ENCODE assay signal across 9 cellular contexts in the genomic region with DNA sequence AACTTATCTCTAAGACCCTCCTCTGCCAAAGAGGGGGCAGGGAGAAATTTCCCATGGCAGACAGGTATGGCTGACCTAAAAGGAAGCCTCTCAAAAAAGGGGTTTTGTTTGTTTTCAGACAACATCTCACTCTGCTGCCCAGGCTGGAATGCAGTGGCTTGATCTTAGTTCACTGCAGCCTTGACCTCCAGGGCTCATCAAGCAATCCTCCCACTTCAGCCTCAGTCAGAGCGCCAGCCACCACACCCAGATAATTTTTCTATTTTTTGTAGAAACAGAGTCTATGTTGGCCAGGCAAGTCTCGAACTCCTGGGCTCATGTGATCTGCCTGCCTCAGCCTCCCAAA. TPM values are rescaled to one million over a fixed set of nuclear protein-coding genes. Genes with fewer than 3 reads are reported as not detected.
DNase-seq lines count a peak whose midpoint lies in the region; ATAC-seq and TF ChIP-seq lines count a peak whose summit lies in the region.
"Had no signal": no experiment of that assay in that cellular context is flagged by ENCODE, and none has a peak within 500 bp of the region (broad histone marks: within the 10 kb centered on the region; RNA-seq: fewer than 3 reads in every experiment).

No MANE protein-coding gene starts in this region.

- peak overlapping the region; percentile 70 for H2BK5ac ChIP-seq in mesenchymal stem cell (ENCODE audit: low read depth, low read length, poor library complexity, severe bottlenecking)

- H4K8ac ChIP-seq in mesenchymal stem cell (ENCODE audit: low read length): no peak overlapping the region

- H3K27ac ChIP-seq in HUES6 (ENCODE audit: low read depth, low read length): no peak overlapping the region
- H3K27ac ChIP-seq in body of pancreas: peak overlapping the region in 3 of 4 donors; percentile 41 to 100 (median 99)
- peak overlapping the region; percentile 92 for H3K27ac ChIP-seq in mesenchymal stem cell (ENCODE audit: low read length, poor library complexity, severe bottlenecking)

- peaks cover 4% of the 10 kb centered on the region for H3K79me1 ChIP-seq in mesenchymal stem cell (replicated peaks; ENCODE audit: low read length, poor library complexity, severe bottlenecking)

- peak overlapping the region; percentile 79 for H3K4me2 ChIP-seq in mesenchymal stem cell (ENCODE audit: low read length, poor library complexity, severe bottlenecking)

- intact Hi-C loops in body of pancreas (cut with DNase I): no loop called here

- H3K9ac ChIP-seq in HUES6 (ENCODE audit: low read length): peak overlapping the region; percentile 2
- H3K9ac ChIP-seq in mesenchymal stem cell (ENCODE audit: low read length): no peak overlapping the region

- no peak overlapping the region for H2BK15ac ChIP-seq in mesenchymal stem cell (ENCODE audit: low read depth, poor library complexity, severe bottlenecking)

- no peak for TF ChIP-seq CTCF in body of pancreas (IDR thresholded peaks at IDR 0.05)

- H3K4me1 ChIP-seq in HUES6 (ENCODE audit: control insufficient read depth, insufficient read depth, low read length) (peaks cover 59% of the 10 kb centered on the region), body of pancreas (peaks cover 68% of the 10 kb centered on the region), mesenchymal stem cell (ENCODE audit: control insufficient read depth, insufficient read depth, low read depth, low read length) (peaks cover 24% of the 10 kb centered on the region)

- in situ Hi-C loops in ACHN (cut with HindIII; ENCODE audit: low pct_ligation_motif_present, low pct_unique_long_range_greater_than_20kb, low sequenced_read_pairs): no loop called here

- H2BK120ac ChIP-seq in mesenchymal stem cell (ENCODE audit: low read depth, low read length): no peak overlapping the region

- H3K4ac ChIP-seq in mesenchymal stem cell (ENCODE audit: low read depth in 1 of 2, low read length in 2 of 2): no peak overlapping the region

- H2BK12ac ChIP-seq in mesenchymal stem cell (ENCODE audit: low read length in 2 of 2): no peak overlapping the region

- no peak for ATAC-seq in body of pancreas
- no peak for ATAC-seq in HG03457 (IDR thresholded peaks at IDR 0.05; ENCODE audit: unreplicated experiment)
- no peak for ATAC-seq in HG02610 (IDR thresholded peaks at IDR 0.05; ENCODE audit: unreplicated experiment)
- no peak for ATAC-seq in HG03442 (IDR thresholded peaks at IDR 0.05; ENCODE audit: unreplicated experiment)
- ATAC-seq: pancreas had no signal

- H2AK5ac ChIP-seq in mesenchymal stem cell (ENCODE audit: low read length, severe bottlenecking): peak overlapping the region; percentile 76

- DNase-seq in ACHN (peak; percentile 38), body of pancreas (peak in 1 of 4 donors; percentile 7), mesenchymal stem cell (no peak), AG08396 (ENCODE audit: low spot score) (no peak)
- DNase-seq: pancreas had no signal

- 38 to 47% methylated on average over 2 of the region's 2 CpGs for WGBS in body of pancreas, 2 donors
- 84% methylated on average over 2 of the region's 2 CpGs for WGBS in mesenchymal stem cell

- no peak overlapping the region for H3K18ac ChIP-seq in mesenchymal stem cell (ENCODE audit: low read depth in 1 of 2, low read length in 2 of 2)

- H3K9me3 ChIP-seq in HUES6 (ENCODE audit: control insufficient read depth, insufficient read depth, low read depth, low read length): no peaks in the 10 kb centered on the region; the same call in 1 of the 2 replicates
- no peaks in the 10 kb centered on the region for H3K9me3 ChIP-seq in body of pancreas
- no peaks in the 10 kb centered on the region for H3K9me3 ChIP-seq in mesenchymal stem cell (ENCODE audit: control insufficient read depth, low read length)
- H3K9me3 ChIP-seq: pancreas had no signal

- H3K27me3 ChIP-seq in HUES6 (ENCODE audit: control insufficient read depth, insufficient read depth, low read length) (peaks cover 3% of the 10 kb centered on the region; the same call in 1 of the 2 replicates), body of pancreas (no peaks in the 10 kb centered on the region), mesenchymal stem cell (ENCODE audit: control insufficient read depth in 1 of 2, insufficient read depth in 1 of 2, low read length in 2 of 2) (no peaks in the 10 kb centered on the region)
- H3K27me3 ChIP-seq: pancreas had no signal

- H4K91ac ChIP-seq in mesenchymal stem cell (ENCODE audit: low read length): no peak overlapping the region

- H3K23ac ChIP-seq in mesenchymal stem cell (ENCODE audit: low read length in 2 of 2): no peak overlapping the region

- peak overlapping the region; percentile 83 for H3K4me3 ChIP-seq in HUES6 (ENCODE audit: low read depth, low read length)
- H3K4me3 ChIP-seq in body of pancreas: no peak overlapping the region
- peak overlapping the region in 1 of 2 experiments; percentile 4 for H3K4me3 ChIP-seq in mesenchymal stem cell (ENCODE audit: insufficient read depth in 1 of 2, low read depth in 1 of 2, low read length in 2 of 2)

- no peak overlapping the region for H3K14ac ChIP-seq in mesenchymal stem cell (ENCODE audit: low read length in 2 of 2)

- H3K36me3 ChIP-seq in HUES6 (ENCODE audit: control insufficient read depth, insufficient read depth, low read length) (peaks cover 76% of the 10 kb centered on the region), body of pancreas (replicated peaks in 1 of 2; ENCODE audit: insufficient read depth in 1 of 2, low read depth in 2 of 2) (no peaks in the 10 kb centered on the region), mesenchymal stem cell (ENCODE audit: control insufficient read depth in 1 of 2, insufficient read depth in 2 of 2, low read depth in 1 of 2, low read length in 2 of 2) (peaks cover 0 to 8% of the 10 kb centered on the region in 2 experiments)

- no peak overlapping the region for H2AFZ ChIP-seq in mesenchymal stem cell (ENCODE audit: low read depth, low read length)

- TF ChIP-seq POLR2A in body of pancreas (IDR thresholded peaks at IDR 0.05): no peak

RNA-seq across cellular contexts. Expression of a gene that starts 3.8 kb away (rescaled TPM):
- 100 to 1,000 TPM in 1 of 2 donors, 10 to 100 TPM in 1; 76.8 to 103 TPM for total RNA-seq in body of pancreas
- 45.8 TPM for polyA plus RNA-seq in mesenchymal stem cell (2013, experiment 1 of 2)
- 44.2 TPM for polyA plus RNA-seq in mesenchymal stem cell (2013, experiment 2 of 2)
